ENCODE assay signal across 14 cellular contexts in genomic region chr5:157920828-157921170, GRCh38.
DNase-seq lines count a peak whose midpoint lies in the region; ATAC-seq and TF ChIP-seq lines count a peak whose summit lies in the region.
"Had no signal": no experiment of that assay in that cellular context is flagged by ENCODE, and none has a peak within 500 bp of the region (broad histone marks: within the 10 kb centered on the region; RNA-seq: fewer than 3 reads in every experiment).

No MANE protein-coding gene starts in this region.

- no peaks in the 10 kb centered on the region for H3K36me3 Mint-ChIP-seq in stimulated activated memory B cell treated with anti-CD40 and anti-IgM and Interleukin-4, amounts not matched to agents 10 μg/mL and 1 μg/mL and 100 μg/mL, for 72 hours
- H3K36me3 Mint-ChIP-seq: CD8-positive, alpha-beta memory T cell had no signal

- H3K4me3 Mint-ChIP-seq in stimulated activated memory B cell treated with anti-CD40 and anti-IgM and Interleukin-4, amounts not matched to agents 10 μg/mL and 1 μg/mL and 100 μg/mL, for 72 hours, result no peak overlapping the region
- H3K4me3 Mint-ChIP-seq: CD8-positive, alpha-beta memory T cell had no signal

- no peaks in the 10 kb centered on the region for H3K36me3 ChIP-seq in esophagus squamous epithelium
- H3K36me3 ChIP-seq in ovary, result no peaks in the 10 kb centered on the region
- H3K36me3 ChIP-seq: BLaER1, HAP-1 had no signal

- H3K4me3 ChIP-seq in esophagus squamous epithelium (no peak overlapping the region), ovary (no peak overlapping the region)
- H3K4me3 ChIP-seq: BLaER1, HAP-1 had no signal

- TF ChIP-seq EP300 in ovary (IDR thresholded peaks at IDR 0.05), result no peak

- no peak for TF ChIP-seq CTCF in esophagus squamous epithelium (IDR thresholded peaks at IDR 0.05)
- TF ChIP-seq CTCF in ovary (IDR thresholded peaks at IDR 0.05), result no peak

- intact Hi-C loops in esophagus squamous epithelium (cut with DNase I), result no loop called here
- intact Hi-C loops in ovary (cut with DNase I), result no loop called here

- H3K4me1 ChIP-seq in esophagus squamous epithelium (peaks cover 32 to 82% (median 39%) of the 10 kb centered on the region in 3 donors), ovary (ENCODE audit: insufficient read depth) (peaks cover 5% of the 10 kb centered on the region)

- ATAC-seq in stimulated activated memory B cell treated with anti-CD40 and anti-IgM and Interleukin-4, amounts not matched to agents 10 μg/mL and 1 μg/mL and 100 μg/mL, for 72 hours, result no peak
- ATAC-seq in activated CD4-positive, CD25-positive, alpha-beta regulatory T cell treated with anti-CD3 and anti-CD28 coated beads, Interleukin-2, amount 50 U/mL, for 24 hours, result no peak

- peak overlapping the region in 3 of 4 donors; percentile 74 to 93 (median 88) for H3K27ac ChIP-seq in esophagus squamous epithelium
- H3K27ac ChIP-seq in ovary, result no peak overlapping the region
- H3K27ac ChIP-seq: 22Rv1, BLaER1 had no signal

- peak overlapping the region; percentile 89 for H3K27ac Mint-ChIP-seq in stimulated activated memory B cell treated with anti-CD40 and anti-IgM and Interleukin-4, amounts not matched to agents 10 μg/mL and 1 μg/mL and 100 μg/mL, for 72 hours

- no peaks in the 10 kb centered on the region for H3K27me3 ChIP-seq in esophagus squamous epithelium
- no peaks in the 10 kb centered on the region for H3K27me3 ChIP-seq in ovary

- H3K4me1 Mint-ChIP-seq in stimulated activated memory B cell treated with anti-CD40 and anti-IgM and Interleukin-4, amounts not matched to agents 10 μg/mL and 1 μg/mL and 100 μg/mL, for 72 hours, result peaks cover 37% of the 10 kb centered on the region

- H3K9me3 ChIP-seq in esophagus squamous epithelium, result no peaks in the 10 kb centered on the region
- H3K9me3 ChIP-seq in ovary, result no peaks in the 10 kb centered on the region
- H3K9me3 ChIP-seq: BLaER1, Caco-2, HAP-1 had no signal

- DNase-seq in NCI-H146 (lab: John Stamatoyannopoulos, UW) (peak; percentile 5), NCI-H146 treated with DMSO at 0.1 percent for 48 hours (lab: John Stamatoyannopoulos, UW; ENCODE audit: unreplicated experiment) (no peak), esophagus squamous epithelium (lab: John Stamatoyannopoulos, UW) (no peak), UCSD-AML1 (lab: John Stamatoyannopoulos, UW; ENCODE audit: unreplicated experiment) (no peak), ovary (no peak)
- DNase-seq: Caco-2; CD8-positive, alpha-beta memory T cell; GF-D8; GOT3 had no signal

- no peaks in the 10 kb centered on the region for H3K9me3 Mint-ChIP-seq in stimulated activated memory B cell treated with anti-CD40 and anti-IgM and Interleukin-4, amounts not matched to agents 10 μg/mL and 1 μg/mL and 100 μg/mL, for 72 hours
- H3K9me3 Mint-ChIP-seq: CD8-positive, alpha-beta memory T cell had no signal

- TF ChIP-seq POLR2A in esophagus squamous epithelium (IDR thresholded peaks at IDR 0.05) (no peak), ovary (IDR thresholded peaks at IDR 0.05) (no peak)

- WGBS in esophagus squamous epithelium, 2 donors, result 48 to 92% methylated on average over 3 of the region's 3 CpGs
- 96 to 97% (median 97%) methylated on average over 3 of the region's 3 CpGs for WGBS in ovary, 3 donors

- H3K27me3 Mint-ChIP-seq in stimulated activated memory B cell treated with anti-CD40 and anti-IgM and Interleukin-4, amounts not matched to agents 10 μg/mL and 1 μg/mL and 100 μg/mL, for 72 hours, result no peaks in the 10 kb centered on the region
- H3K27me3 Mint-ChIP-seq: CD8-positive, alpha-beta memory T cell had no signal

Comparison
In these comparisons a context has a peak if more than half of its experiments do, and no peak if none do; other contexts are left out.
1. H3K27ac ChIP-seq: peak in esophagus squamous epithelium (3 of 4); none in ovary (0 of 2).